9 cellular contexts compared by ENCODE assay signal in the genomic region with DNA sequence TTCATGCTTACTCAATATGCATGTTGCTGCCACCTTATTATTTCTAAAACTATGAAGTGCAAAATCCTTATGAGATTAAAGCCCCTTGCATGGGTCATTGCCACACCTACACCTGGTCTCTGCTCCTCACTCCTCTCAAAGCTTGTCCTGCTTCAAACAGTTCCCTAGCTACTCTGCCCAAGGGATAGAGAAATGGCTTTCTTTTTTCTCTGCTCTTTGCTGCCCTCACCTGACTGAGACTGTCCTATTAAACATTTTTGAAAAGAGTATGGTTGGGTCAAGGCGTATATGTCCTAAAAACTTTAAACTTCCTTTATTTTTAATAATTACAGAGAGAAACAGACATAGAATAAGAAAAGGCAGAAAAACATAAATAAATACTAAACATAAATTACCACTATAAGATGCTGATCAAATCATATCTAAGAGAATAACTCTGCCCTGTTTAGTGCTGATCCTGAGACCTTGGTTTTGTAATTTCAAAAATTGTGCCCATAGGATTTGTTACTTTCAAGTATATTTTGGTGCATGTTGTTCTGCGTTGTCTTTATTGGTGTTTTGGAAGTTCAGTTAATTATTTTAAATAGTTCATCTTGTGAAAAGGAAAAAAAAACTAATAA.
A peak's percentile ranks its signal among the peaks of the same experiment; 100 is the strongest.
DNase-seq lines count a peak whose midpoint lies in the region; ATAC-seq and TF ChIP-seq lines count a peak whose summit lies in the region.
"Had no signal": no experiment of that assay in that cellular context is flagged by ENCODE, and none has a peak within 500 bp of the region (broad histone marks: within the 10 kb centered on the region; RNA-seq: fewer than 3 reads in every experiment).

No MANE protein-coding gene starts in this region.

- TF ChIP-seq CTCF in LNCaP clone FGC (IDR thresholded peaks at IDR 0.05; ENCODE audit: control insufficient read depth, extremely low read depth, insufficient read depth) (peak; percentile 70), astrocyte of the cerebellum (IDR thresholded peaks at IDR 0.05; ENCODE audit: low read depth, low read length, missing control alignments) (peak; percentile 54), right lobe of liver (IDR thresholded peaks at IDR 0.05) (peak in 3 of 4 donors; percentile 14 to 35 (median 30))

- WGBS in right lobe of liver (ENCODE audit: insufficient coverage, low coverage, low lambda C conversion rate, missing lambda C conversion rate), result 26% methylated on average over 2 of the region's 2 CpGs

- no peak overlapping the region for H3K27ac ChIP-seq in right lobe of liver

- no peak overlapping the region for H3K4me3 ChIP-seq in LNCaP clone FGC (ENCODE audit: low read depth, low read length)
- H3K4me3 ChIP-seq in astrocyte of the cerebellum (ENCODE audit: low read depth, low read length), result no peak overlapping the region
- no peak overlapping the region for H3K4me3 ChIP-seq in right lobe of liver

- no peaks in the 10 kb centered on the region for H3K36me3 ChIP-seq in right lobe of liver

- TF ChIP-seq POLR2A in right lobe of liver (IDR thresholded peaks at IDR 0.05), result no peak

- peak; percentile 16 for DNase-seq in DMS153 treated with DMSO at 0.1 percent for 48 hours (lab: John Stamatoyannopoulos, UW; ENCODE audit: unreplicated experiment)
- DNase-seq in LNCaP clone FGC (ENCODE audit: low read depth), result peak; percentile 7
- peak; percentile 19 for DNase-seq in astrocyte of the cerebellum (ENCODE audit: low read depth)
- DNase-seq in right lobe of liver, result no peak
- no peak for DNase-seq in COR-L47 (lab: John Stamatoyannopoulos, UW)
- no peak for DNase-seq in NCI-H187 treated with DMSO at 0.1 percent for 48 hours (lab: John Stamatoyannopoulos, UW)
- DNase-seq: left colon had no signal

- H3K4me1 ChIP-seq in right lobe of liver, result no peaks in the 10 kb centered on the region

- ATAC-seq in right lobe of liver (peak in 3 of 4 donors; percentile 52 to 56 (median 55)), GM21576 (IDR thresholded peaks at IDR 0.05; ENCODE audit: unreplicated experiment) (no peak), HG02610 (IDR thresholded peaks at IDR 0.05; ENCODE audit: unreplicated experiment) (no peak)
- ATAC-seq: left colon had no signal

- in situ Hi-C loops in astrocyte of the cerebellum (cut with HindIII; ENCODE audit: low sequenced_read_pairs), result no loop called here

- intact Hi-C loops in right lobe of liver (cut with DNase I), result no loop called here

- H3K27me3 ChIP-seq in right lobe of liver, result no peaks in the 10 kb centered on the region

- peaks cover 0 to 3% (median 0%) of the 10 kb centered on the region in 4 donors for H3K9me3 ChIP-seq in right lobe of liver

Comparison
In these comparisons a context has a peak if more than half of its experiments do, and no peak if none do; other contexts are left out.
1. DNase-seq: peak in DMS153 treated with DMSO at 0.1 percent for 48 hours (single experiment), LNCaP clone FGC (single experiment) and astrocyte of the cerebellum (single experiment); none in right lobe of liver (0 of 3), COR-L47 (single experiment) and NCI-H187 treated with DMSO at 0.1 percent for 48 hours (single experiment).
2. ATAC-seq: peak in right lobe of liver (3 of 4); none in GM21576 (single experiment) and HG02610 (single experiment).
3. Peak in every context shown above with its lines, with median percentiles within 50 percentile points of each other: CTCF ChIP-seq.